In genomic region chr17:43578352-43578698, GRCh38 we compare ENCODE assay signal across 9 cellular contexts. TPM values are rescaled to one million over a fixed set of nuclear protein-coding genes. Genes with fewer than 3 reads are reported as not detected.
DNase-seq lines count a peak whose midpoint lies in the region; ATAC-seq, FAIRE-seq and TF ChIP-seq lines count a peak whose summit lies in the region.
"Had no signal": no experiment of that assay in that cellular context is flagged by ENCODE, and none has a peak within 500 bp of the region (broad histone marks: within the 10 kb centered on the region; RNA-seq: fewer than 3 reads in every experiment).

No MANE protein-coding gene starts in this region.

- H2AFZ ChIP-seq in KMS-11 (ENCODE audit: low read depth): peak overlapping the region; percentile 58; the same call in 1 of the 2 replicates
- peak overlapping the region; percentile 13 for H2AFZ ChIP-seq in endothelial cell of umbilical vein (ENCODE audit: low read depth, low read length)

- H3K36me3 ChIP-seq in KMS-11 (ENCODE audit: insufficient read depth) (no peaks in the 10 kb centered on the region), endothelial cell of umbilical vein (ENCODE audit: control insufficient read depth in 2 of 2, extremely low read depth in 1 of 2, insufficient read depth in 2 of 2, low read length in 2 of 2) (no peaks in the 10 kb centered on the region), mucosa of descending colon (ENCODE audit: low read depth) (no peaks in the 10 kb centered on the region)

- TSS peak; percentile 73 for BruUV-seq in endothelial cell of umbilical vein (replicated peaks; lab: Mats Ljungman, UMichigan)

- DNase-seq in endothelial cell of umbilical vein (ENCODE audit: low read depth, low spot score) (no peak), sciatic nerve (ENCODE audit: low spot score) (no peak), LoVo (ENCODE audit: low spot score) (no peak), mucosa of descending colon (no peak), COR-L47 (lab: John Stamatoyannopoulos, UW) (no peak)
- DNase-seq: amygdala, SHP77 treated with DMSO at 0.1 percent for 48 hours had no signal

- no peak overlapping the region for H3K27ac ChIP-seq in KMS-11
- peak overlapping the region; percentile 72 for H3K27ac ChIP-seq in endothelial cell of umbilical vein (ENCODE audit: insufficient read depth, low read depth, low read length)

- no peaks in the 10 kb centered on the region for H4K20me1 ChIP-seq in KMS-11 (ENCODE audit: insufficient read depth)
- no peaks in the 10 kb centered on the region for H4K20me1 ChIP-seq in endothelial cell of umbilical vein (replicated peaks; ENCODE audit: control insufficient read depth, extremely low read depth, insufficient read depth, low read length)

- H3K79me2 ChIP-seq in KMS-11 (ENCODE audit: insufficient read depth, low read depth): no peaks in the 10 kb centered on the region
- H3K79me2 ChIP-seq in endothelial cell of umbilical vein (ENCODE audit: control insufficient read depth, insufficient read depth, low read length): no peaks in the 10 kb centered on the region

- TF ChIP-seq CTCF in KMS-11 (conservative IDR thresholded peaks at IDR 0.05; ENCODE audit: low read depth, low read length): no peak
- no peak for TF ChIP-seq CTCF in endothelial cell of umbilical vein (IDR thresholded peaks at IDR 0.05; ENCODE audit: extremely low read depth in 1 of 2, insufficient read depth in 1 of 2, low read depth in 1 of 2, low read length in 2 of 2)
- TF ChIP-seq CTCF in mucosa of descending colon (IDR thresholded peaks at IDR 0.05): no peak

- POLR2A ChIA-PET in endothelial cell of umbilical vein (lab: Charles Lee): interaction anchor here (0.9 kb wide), 1 partner anchor 106 kb away, joined by 3 read pairs; no protein-coding TSS in a partner anchor

- CTCF ChIA-PET in endothelial cell of umbilical vein (lab: Charles Lee): interaction anchor here (0.6 to 10.1 kb wide), 10 partner anchors 9 to 182 kb away, joined by 3 to 595 read pairs (median 5); partner anchors contain the start of gene DHX8

- intact Hi-C loops in endothelial cell of umbilical vein (cut with micrococcal nuclease) (loop anchor here (1.0 kb wide), 1 partner anchor 14 kb away; no protein-coding TSS in a partner anchor), sciatic nerve (cut with DNase I) (no loop called here), mucosa of descending colon (cut with DNase I, micrococcal nuclease) (loop anchor here in 1 of 2 donors (5.0 kb wide), 1 partner anchor 94 kb away; no protein-coding TSS in a partner anchor)

- FAIRE-seq in G401.6 (lab: Jason Lieb, UNC) (peak; percentile 23), endothelial cell of umbilical vein (lab: Jason Lieb, UNC) (no peak)

- no peak overlapping the region for H3K4me3 ChIP-seq in KMS-11 (IDR thresholded peaks at IDR 0.05; ENCODE audit: insufficient read depth, low read depth, low read length)
- no peak overlapping the region for H3K4me3 ChIP-seq in endothelial cell of umbilical vein (replicated peaks in 1 of 3; ENCODE audit: insufficient read depth in 1 of 3, low read depth in 1 of 3, low read length in 3 of 3)
- H3K4me3 ChIP-seq in mucosa of descending colon: no peak overlapping the region

- ATAC-seq in sciatic nerve: peak; percentile 3
- no peak for ATAC-seq in mucosa of descending colon

- H3K27me3 ChIP-seq in KMS-11 (ENCODE audit: insufficient read depth, low read depth) (no peaks in the 10 kb centered on the region; the same call in 1 of the 2 replicates), endothelial cell of umbilical vein (ENCODE audit: control insufficient read depth in 2 of 2, insufficient read depth in 2 of 2, low read length in 2 of 2) (no peaks in the 10 kb centered on the region)

- TF ChIP-seq POLR2A in endothelial cell of umbilical vein (IDR thresholded peaks at IDR 0.05; ENCODE audit: low read depth, low read length): no peak

- H3K4me1 ChIP-seq in KMS-11 (ENCODE audit: low read depth, poor library complexity, severe bottlenecking) (peaks cover 28% of the 10 kb centered on the region), endothelial cell of umbilical vein (ENCODE audit: control insufficient read depth, extremely low read depth, insufficient read depth, low read length) (peaks cover 19% of the 10 kb centered on the region), mucosa of descending colon (ENCODE audit: low read depth) (peaks cover 12% of the 10 kb centered on the region)

- no peaks in the 10 kb centered on the region for H3K9me1 ChIP-seq in endothelial cell of umbilical vein (replicated peaks; ENCODE audit: control insufficient read depth, extremely low read depth, insufficient read depth, low read length)

- H3K9me3 ChIP-seq in endothelial cell of umbilical vein (replicated peaks; ENCODE audit: control insufficient read depth, insufficient read depth, low read length) (no peaks in the 10 kb centered on the region), mucosa of descending colon (no peaks in the 10 kb centered on the region)

- dilution Hi-C loops in endothelial cell of umbilical vein (cut with MboI; ENCODE audit: extremely low pct_ligation_motif_present, low sequenced_read_pairs): no loop called here

- H3K9ac ChIP-seq in KMS-11: no peak overlapping the region
- H3K9ac ChIP-seq in endothelial cell of umbilical vein (replicated peaks; ENCODE audit: extremely low read depth, insufficient read depth, low read length): peak overlapping the region; percentile 32

- H3K4me2 ChIP-seq in KMS-11 (no peak overlapping the region), endothelial cell of umbilical vein (ENCODE audit: insufficient read depth, low read length) (no peak overlapping the region)

TF ChIP-seq in endothelial cell of umbilical vein, 7 proteins besides CTCF, POLR2A, EP300 and RAD21:
- no peak for TF ChIP-seq MYC (IDR thresholded peaks at IDR 0.05; ENCODE audit: low read depth, low read length)
- no peak for TF ChIP-seq MAX (IDR thresholded peaks at IDR 0.05; ENCODE audit: insufficient read depth, insufficient read length)
- no peak for TF ChIP-seq EZH2 (IDR thresholded peaks at IDR 0.05; ENCODE audit: borderline replicate concordance, low read depth, low read length, severe bottlenecking)
- TF ChIP-seq POLR2AphosphoS5 (IDR thresholded peaks at IDR 0.05; ENCODE audit: insufficient read depth, low read depth, low read length): no peak
- no peak for TF ChIP-seq GATA2 (IDR thresholded peaks at IDR 0.05; ENCODE audit: insufficient read depth, insufficient read length, low read depth, low read length)
TF ChIP-seq in endothelial cell of umbilical vein: peak in this region for 0.

RNA-seq across cellular contexts. Expression of gene ETV4, which starts 32.2 kb away (rescaled TPM):
- total RNA-seq in endothelial cell of umbilical vein (32.2 and 39.4 TPM in 2 replicates), sciatic nerve (7.1 TPM), mucosa of descending colon (under 1 TPM; 0.67 to 0.72 (median 0.70) TPM)
- 5.5 and 7.3 TPM in 2 replicates for polyA plus RNA-seq in endothelial cell of umbilical vein
- polyA plus RNA-seq in endothelial cell of umbilical vein (2011; cell fraction: cytosol; rRNA removed): 9.0 and 11.8 TPM in 2 replicates
- polyA plus RNA-seq in endothelial cell of umbilical vein (2011; cell fraction: nucleus; rRNA removed): 11.7 and 17.6 TPM in 2 replicates
- polyA plus RNA-seq in endothelial cell of umbilical vein (2012): 15.3 and 20.1 TPM in 2 replicates
- 3.6 and 10.0 TPM in 2 replicates for polyA minus RNA-seq in endothelial cell of umbilical vein
- 2.7 TPM for polyA minus RNA-seq in endothelial cell of umbilical vein (2011; cell fraction: cytosol; rRNA and poly(A)+ RNA removed)
- polyA minus RNA-seq in endothelial cell of umbilical vein (2011; cell fraction: nucleus; rRNA and poly(A)+ RNA removed): 2.9 and 5.9 TPM in 2 replicates
